Comparison of ENCODE assay signal across 18 cellular contexts in genomic region chr3:113895964-113896363, GRCh38. TPM values are rescaled to one million over a fixed set of nuclear protein-coding genes. Genes with fewer than 3 reads are reported as not detected.
A peak's percentile ranks its signal among the peaks of the same experiment; 100 is the strongest.
DNase-seq lines count a peak whose midpoint lies in the region; ATAC-seq, FAIRE-seq and TF ChIP-seq lines count a peak whose summit lies in the region.
"Had no signal": no experiment of that assay in that cellular context is flagged by ENCODE, and none has a peak within 500 bp of the region (broad histone marks: within the 10 kb centered on the region; RNA-seq: fewer than 3 reads in every experiment).

No MANE protein-coding gene starts in this region.

- H3K4me3 ChIP-seq in trophoblast cell (ENCODE audit: low read depth, low read length) (no peak overlapping the region), pancreas (no peak overlapping the region)
- H3K4me3 ChIP-seq: A549, GM12878, HAP-1 had no signal

- intact Hi-C loops in pancreas (cut with DNase I) = no loop called here

- H2AFZ ChIP-seq in trophoblast cell (ENCODE audit: insufficient read depth, low read length, poor library complexity) = no peak overlapping the region

- H3K4me1 Mint-ChIP-seq in WTC11 = peaks cover 30% of the 10 kb centered on the region

- H3K27me3 ChIP-seq in trophoblast cell (ENCODE audit: insufficient read depth, low read length) = no peaks in the 10 kb centered on the region
- no peaks in the 10 kb centered on the region for H3K27me3 ChIP-seq in pancreas

- H3K4me1 ChIP-seq in trophoblast cell (ENCODE audit: control insufficient read depth in 1 of 2, insufficient read depth in 2 of 2, low read length in 2 of 2) = no peaks in the 10 kb centered on the region
- peaks cover 3 to 8% (median 8%) of the 10 kb centered on the region in 3 donors for H3K4me1 ChIP-seq in pancreas
- H3K4me1 ChIP-seq: A549, BE2C had no signal

- no peak overlapping the region for H3K14ac ChIP-seq in trophoblast cell (ENCODE audit: low read length)

- WGBS in trophoblast cell (ENCODE audit: extremely low coverage, insufficient coverage, insufficient read length) = no CpG with 5 or more reads among the region's 3 CpGs
- 93 to 95% methylated on average over 3 of the region's 3 CpGs for WGBS in pancreas, 2 donors

- no peak overlapping the region for H2BK120ac ChIP-seq in trophoblast cell (ENCODE audit: insufficient read depth, low read length, poor library complexity)

- POLR2A ChIA-PET in WTC11 (lab: Charles Lee) = no interaction called here

- H3K23ac ChIP-seq in trophoblast cell (ENCODE audit: low read length) = no peak overlapping the region

- H3K36me3 ChIP-seq in trophoblast cell (ENCODE audit: control insufficient read depth in 1 of 2, insufficient read depth in 2 of 2, low read length in 2 of 2) (no peaks in the 10 kb centered on the region), pancreas (no peaks in the 10 kb centered on the region)
- H3K36me3 ChIP-seq: BE2C, HAP-1 had no signal

- H2BK12ac ChIP-seq in trophoblast cell (ENCODE audit: low read length) = no peak overlapping the region

- peak; percentile 10 for DNase-seq in MV-4-11 (lab: John Stamatoyannopoulos, UW)
- DNase-seq in WTC11 (ENCODE audit: low spot score) = no peak
- peak; percentile 2 for DNase-seq in epithelial cell of prostate (ENCODE audit: low read depth, low spot score)
- DNase-seq in trophoblast cell = peak; percentile 91 to 95
- DNase-seq in pancreas = no peak
- DNase-seq: BE2C; CD8-positive, alpha-beta T cell; COR-L47; DMS79; GOT3 had no signal

- CTCF ChIA-PET in WTC11 (lab: Charles Lee) = interaction anchor here (0.9 kb wide), 1 partner anchor 17 kb away, joined by 3 read pairs; no protein-coding TSS in a partner anchor

- no peak overlapping the region for H4K91ac ChIP-seq in trophoblast cell (ENCODE audit: low read depth, low read length)

- peak; percentile 16; the same call in 1 of the 2 replicates for ATAC-seq in WTC11
- no peak for ATAC-seq in pancreas
- ATAC-seq in HG02884 (IDR thresholded peaks at IDR 0.05; ENCODE audit: unreplicated experiment) = no peak
- ATAC-seq in HG03521 (IDR thresholded peaks at IDR 0.05; ENCODE audit: unreplicated experiment) = no peak
- ATAC-seq: A549; CD8-positive, alpha-beta T cell; GM12878 had no signal

- H3K79me1 ChIP-seq in trophoblast cell (ENCODE audit: low read length) = no peaks in the 10 kb centered on the region

- FAIRE-seq in pancreas (lab: Jason Lieb, UNC) = no peak
- FAIRE-seq: A549, D721Med, GM12878 had no signal

- no peak overlapping the region for H4K8ac ChIP-seq in trophoblast cell (ENCODE audit: low read depth, low read length)

- no peaks in the 10 kb centered on the region for H3K27me3 Mint-ChIP-seq in WTC11 (ENCODE audit: low read depth)

- H3K9me3 Mint-ChIP-seq in WTC11 = no peaks in the 10 kb centered on the region
- H3K9me3 Mint-ChIP-seq: CD8-positive, alpha-beta T cell had no signal

- H3K27ac ChIP-seq in epithelial cell of prostate (no peak overlapping the region), trophoblast cell (ENCODE audit: low read depth, low read length) (no peak overlapping the region), pancreas (no peak overlapping the region)
- H3K27ac ChIP-seq: A549, C4-2B, HL-60 had no signal

- H3K36me3 Mint-ChIP-seq in WTC11 = no peaks in the 10 kb centered on the region
- H3K36me3 Mint-ChIP-seq: CD8-positive, alpha-beta T cell had no signal

- H2BK5ac ChIP-seq in trophoblast cell (ENCODE audit: low read depth, low read length, poor library complexity) = no peak overlapping the region

- no peak overlapping the region for H3K27ac Mint-ChIP-seq in WTC11
- H3K27ac Mint-ChIP-seq: CD8-positive, alpha-beta T cell had no signal

- H3K9me3 ChIP-seq in trophoblast cell (ENCODE audit: insufficient read depth, low read depth, low read length) (no peaks in the 10 kb centered on the region), pancreas (no peaks in the 10 kb centered on the region)
- H3K9me3 ChIP-seq: A549, BE2C, HAP-1 had no signal

- no peak overlapping the region for H3K4me2 ChIP-seq in trophoblast cell (ENCODE audit: low read length)
- H3K4me2 ChIP-seq: A549 had no signal

- no peak overlapping the region for H3K18ac ChIP-seq in trophoblast cell (ENCODE audit: low read length)

- H2AK5ac ChIP-seq in trophoblast cell (ENCODE audit: low read length) = no peak overlapping the region

- no peak overlapping the region for H3K9ac ChIP-seq in trophoblast cell (ENCODE audit: low read length)

- no peak overlapping the region for H3K4me3 Mint-ChIP-seq in WTC11
- H3K4me3 Mint-ChIP-seq: CD8-positive, alpha-beta T cell had no signal

- H4K12ac ChIP-seq in trophoblast cell (ENCODE audit: low read depth, low read length) = no peak overlapping the region

- no peak for TF ChIP-seq CTCF in WTC11 (IDR thresholded peaks at IDR 0.05)
- TF ChIP-seq CTCF in pancreas (IDR thresholded peaks at IDR 0.05) = no peak

- no peaks in the 10 kb centered on the region for H3K79me2 ChIP-seq in trophoblast cell (ENCODE audit: control insufficient read depth, insufficient read depth, low read length, poor library complexity)

- H3K4ac ChIP-seq in trophoblast cell (ENCODE audit: low read depth, low read length) = no peak overlapping the region

TF ChIP-seq in WTC11, 78 proteins besides CTCF, POLR2A, EP300 and RAD21:
- TF ChIP-seq TP53 (CRISPR knock-in tag; IDR thresholded peaks at IDR 0.05) (no peak), ZBTB21 (CRISPR knock-in tag; IDR thresholded peaks at IDR 0.05; ENCODE audit: borderline replicate concordance) (no peak), ERG (CRISPR knock-in tag; IDR thresholded peaks at IDR 0.05) (no peak), E2F5 (CRISPR knock-in tag; IDR thresholded peaks at IDR 0.05) (no peak), CREM (CRISPR knock-in tag; IDR thresholded peaks at IDR 0.05) (no peak), AR (CRISPR knock-in tag; IDR thresholded peaks at IDR 0.05) (no peak), ZSCAN18 (CRISPR knock-in tag; IDR thresholded peaks at IDR 0.05) (no peak)
TF ChIP-seq in WTC11: peak in this region for 0.

RNA-seq across cellular contexts. Expression of gene ZDHHC23, which starts 51.8 kb away (rescaled TPM):
- total RNA-seq in WTC11 (2021) = 16.1 to 19.2 TPM (median 17.9 TPM) in 3 replicates
- polyA plus RNA-seq in trophoblast cell (2013) = 2.1 and 2.7 TPM in 2 replicates
- 1 to 10 TPM; 4.1 to 8.1 (median 6.0) TPM for total RNA-seq in pancreas
- 1 to 10 TPM; 2.4 to 3.8 TPM for polyA plus RNA-seq in pancreas

RNA-seq across cellular contexts. Expression of gene GRAMD1C, which starts 57.4 kb away (rescaled TPM):
- total RNA-seq in WTC11 (2021) = 2.6 to 3.5 TPM (median 2.8 TPM) in 3 replicates
- 3.8 and 4.0 TPM in 2 replicates for polyA plus RNA-seq in trophoblast cell (2013)
- 10 to 100 TPM in 1 of 6 donors, 1 to 10 TPM in 5; 6.2 to 16.8 (median 8.6) TPM for total RNA-seq in pancreas
- 10 to 100 TPM; 16.0 to 21.7 TPM for polyA plus RNA-seq in pancreas

Comparison
In these comparisons a context has a peak if more than half of its experiments do, and no peak if none do; other contexts are left out.
1. DNase-seq: peak in MV-4-11 (single experiment), epithelial cell of prostate (single experiment) and trophoblast cell (2 of 2); none in WTC11 (single experiment) and pancreas (0 of 6).